Comparison of ENCODE assay signal across 23 cellular contexts in the genomic region with DNA sequence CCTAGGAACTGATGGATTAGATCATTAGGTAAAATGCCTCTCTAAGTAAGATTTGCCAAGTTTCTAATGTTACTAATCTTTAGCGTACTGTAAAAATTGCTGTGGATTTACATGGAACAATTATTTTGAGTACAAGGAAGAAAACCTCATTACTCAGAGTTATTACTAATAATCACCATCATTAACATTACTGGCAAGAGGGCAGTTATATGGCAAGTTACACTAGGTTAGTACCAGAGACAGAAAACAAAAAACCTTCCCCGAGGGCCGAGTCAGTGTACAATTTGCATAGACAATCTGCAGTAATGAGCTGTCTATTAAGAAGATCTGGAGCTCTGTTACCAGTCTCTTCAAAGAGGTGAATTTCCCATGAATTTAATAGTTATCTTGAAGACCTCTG.
"Had no signal": no experiment of that assay in that cellular context is flagged by ENCODE, and none has a peak within 500 bp of the region (broad histone marks: within the 10 kb centered on the region; RNA-seq: fewer than 3 reads in every experiment).

No MANE protein-coding gene starts in this region.

- DNase-seq: activated B cell treated with CpG ODN at 0.5 μM for 24 hours; activated CD4-positive, alpha-beta T cell treated with anti-CD3 and anti-CD28 coated beads for 1 hour; activated CD4-positive, alpha-beta T cell treated with anti-CD3 and anti-CD28 coated beads, Interleukin-2, amount 10 ng/mL, durations not matched to agents 24 days and 14 days; activated CD4-positive, alpha-beta T cell treated with anti-CD3 and anti-CD28 coated beads, Interleukin-2, amount 50 U/mL, for 48 hours; activated CD8-positive, alpha-beta memory T cell treated with anti-CD3 and anti-CD28 coated beads, Interleukin-2, amount 50 U/mL, for 48 hours; activated gamma-delta T cell; activated naive CD4-positive, alpha-beta T cell treated with anti-CD3 and anti-CD28 coated beads for 36 hours; activated naive CD8-positive, alpha-beta T cell treated with anti-CD3 and anti-CD28 coated beads, Interleukin-2, amount 10 ng/mL, durations not matched to agents 7 days and 5 days; activated T-cell treated with anti-CD3 and anti-CD28 coated beads, Interleukin-2, amount 50 U/mL, for 1 hour; aorta; central memory CD4-positive, alpha-beta T cell; NCI-H1092; NCI-H1417; NCI-H1930; NCI-H2107; NCI-H2171 treated with DMSO at 0.1 percent for 48 hours; NCI-H226; NCI-H774; Right ventricle myocardium superior; T-helper 17 cell; T1000 had no signal

- H3K36me3 ChIP-seq: SJSA1 had no signal

- H3K36me3 Mint-ChIP-seq: activated naive CD8-positive, alpha-beta T cell treated with anti-CD3 and anti-CD28 coated beads, Interleukin-2, amount 10 ng/mL, durations not matched to agents 7 days and 5 days had no signal

- H3K27ac Mint-ChIP-seq: activated B cell treated with CpG ODN at 0.5 μM for 24 hours; activated CD4-positive, alpha-beta T cell treated with anti-CD3 and anti-CD28 coated beads, Interleukin-2, amount 10 ng/mL, durations not matched to agents 24 days and 14 days; activated naive CD4-positive, alpha-beta T cell treated with anti-CD3 and anti-CD28 coated beads for 36 hours; activated naive CD8-positive, alpha-beta T cell treated with anti-CD3 and anti-CD28 coated beads, Interleukin-2, amount 10 ng/mL, durations not matched to agents 7 days and 5 days; T-helper 17 cell had no signal

- H3K27ac ChIP-seq: KMS-11, SJSA1 had no signal

- H3K4me1 ChIP-seq: SJSA1 had no signal

- H3K27me3 ChIP-seq: SJSA1 had no signal

- H3K27me3 Mint-ChIP-seq: activated B cell treated with CpG ODN at 0.5 μM for 24 hours; activated CD4-positive, alpha-beta T cell treated with anti-CD3 and anti-CD28 coated beads, Interleukin-2, amount 10 ng/mL, durations not matched to agents 24 days and 14 days had no signal

- H3K9ac ChIP-seq: KMS-11 had no signal

- H3K4me2 ChIP-seq: KMS-11 had no signal

- H3K9me3 Mint-ChIP-seq: activated CD4-positive, alpha-beta T cell treated with anti-CD3 and anti-CD28 coated beads, Interleukin-2, amount 10 ng/mL, durations not matched to agents 24 days and 14 days; activated naive CD4-positive, alpha-beta T cell treated with anti-CD3 and anti-CD28 coated beads for 36 hours; activated naive CD8-positive, alpha-beta T cell treated with anti-CD3 and anti-CD28 coated beads, Interleukin-2, amount 10 ng/mL, durations not matched to agents 7 days and 5 days had no signal

- H3K4me3 Mint-ChIP-seq: activated B cell treated with CpG ODN at 0.5 μM for 24 hours; activated CD4-positive, alpha-beta T cell treated with anti-CD3 and anti-CD28 coated beads, Interleukin-2, amount 10 ng/mL, durations not matched to agents 24 days and 14 days; activated naive CD4-positive, alpha-beta T cell treated with anti-CD3 and anti-CD28 coated beads for 36 hours; activated naive CD8-positive, alpha-beta T cell treated with anti-CD3 and anti-CD28 coated beads, Interleukin-2, amount 10 ng/mL, durations not matched to agents 7 days and 5 days; T-helper 17 cell had no signal

- H3K4me1 Mint-ChIP-seq: activated B cell treated with CpG ODN at 0.5 μM for 24 hours; activated CD4-positive, alpha-beta T cell treated with anti-CD3 and anti-CD28 coated beads, Interleukin-2, amount 10 ng/mL, durations not matched to agents 24 days and 14 days; activated naive CD8-positive, alpha-beta T cell treated with anti-CD3 and anti-CD28 coated beads, Interleukin-2, amount 10 ng/mL, durations not matched to agents 7 days and 5 days; T-helper 17 cell had no signal

- ATAC-seq: T-helper 17 cell had no signal

- H3K4me3 ChIP-seq: SJSA1 had no signal
